ENCODE assay signal across 10 cellular contexts in the genomic region with DNA sequence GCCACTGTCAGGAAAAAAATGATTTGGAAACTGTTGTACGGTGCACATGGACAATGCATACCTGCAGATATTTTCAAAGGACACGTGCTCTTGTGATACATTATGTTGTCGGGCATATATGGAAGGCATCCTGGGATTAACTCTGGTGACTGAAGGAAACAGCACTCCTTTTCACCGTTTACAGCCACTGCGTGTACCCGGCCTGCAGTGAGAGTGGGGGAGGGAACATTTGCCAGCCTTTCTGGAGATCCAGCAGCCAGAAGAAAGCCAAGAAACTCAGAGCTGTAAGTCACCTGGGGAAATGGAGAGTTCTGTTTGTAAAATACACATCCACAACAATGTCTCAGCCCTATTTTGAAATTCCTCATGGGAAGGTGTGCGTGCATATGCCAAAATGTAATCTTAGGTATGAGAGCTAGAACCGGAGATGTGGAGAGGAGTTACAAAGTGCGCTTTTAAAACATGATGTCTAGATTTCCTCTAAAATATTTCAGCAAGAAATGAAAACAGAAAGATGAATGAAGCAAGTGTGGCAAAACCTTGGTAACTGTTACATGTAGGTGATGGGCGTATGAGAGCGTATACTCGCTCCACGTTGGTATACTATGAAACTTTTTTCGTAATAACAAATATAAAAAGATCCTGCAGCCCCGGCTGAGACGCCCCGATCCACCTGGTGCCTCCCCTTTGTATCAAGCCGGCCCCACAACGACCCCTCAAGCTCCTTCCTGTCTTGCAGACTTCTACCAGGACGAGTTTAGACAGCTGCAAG. TPM values are rescaled to one million over a fixed set of nuclear protein-coding genes. Genes with fewer than 3 reads are reported as not detected.
A peak's percentile ranks its signal among the peaks of the same experiment; 100 is the strongest.
DNase-seq lines count a peak whose midpoint lies in the region; ATAC-seq and TF ChIP-seq lines count a peak whose summit lies in the region.
"Had no signal": no experiment of that assay in that cellular context is flagged by ENCODE, and none has a peak within 500 bp of the region (broad histone marks: within the 10 kb centered on the region; RNA-seq: fewer than 3 reads in every experiment).

No MANE protein-coding gene starts in this region.

- intact Hi-C loops in natural killer cell (cut with micrococcal nuclease): no loop called here

- TF ChIP-seq CTCF in natural killer cell (IDR thresholded peaks at IDR 0.05): no peak

- H3K36me3 Mint-ChIP-seq in CD4-positive, CD25-positive, alpha-beta regulatory T cell: no peaks in the 10 kb centered on the region
- H3K36me3 Mint-ChIP-seq in CD8-positive, alpha-beta memory T cell: no peaks in the 10 kb centered on the region
- no peaks in the 10 kb centered on the region for H3K36me3 Mint-ChIP-seq in natural killer cell

- H3K27ac ChIP-seq in CD4-positive, CD25-positive, alpha-beta regulatory T cell (ENCODE audit: insufficient read depth, low read length, poor library complexity, severe bottlenecking): no peak overlapping the region
- no peak overlapping the region for H3K27ac ChIP-seq in CD8-positive, alpha-beta memory T cell (ENCODE audit: low read depth, low read length)
- H3K27ac ChIP-seq: SJSA1 had no signal

- POLR2A ChIA-PET in CD8-positive, alpha-beta memory T cell (lab: Charles Lee): no interaction called here

- H3K9me3 ChIP-seq in CD4-positive, CD25-positive, alpha-beta regulatory T cell (ENCODE audit: control insufficient read depth in 2 of 2, low read length in 2 of 2): no peaks in the 10 kb centered on the region
- no peaks in the 10 kb centered on the region for H3K9me3 ChIP-seq in CD8-positive, alpha-beta memory T cell (ENCODE audit: low read length)

- H3K4me1 ChIP-seq in CD4-positive, CD25-positive, alpha-beta regulatory T cell (ENCODE audit: control insufficient read depth, insufficient read depth, low read length, poor library complexity, severe bottlenecking): peaks cover 38% of the 10 kb centered on the region
- H3K4me1 ChIP-seq in CD8-positive, alpha-beta memory T cell (ENCODE audit: insufficient read depth, low read length): peaks cover 8% of the 10 kb centered on the region

- H3K36me3 ChIP-seq in CD4-positive, CD25-positive, alpha-beta regulatory T cell (ENCODE audit: control insufficient read depth, insufficient read depth, low read length): no peaks in the 10 kb centered on the region
- H3K36me3 ChIP-seq in CD8-positive, alpha-beta memory T cell (ENCODE audit: insufficient read depth, low read length): no peaks in the 10 kb centered on the region

- H3K27me3 ChIP-seq in CD4-positive, CD25-positive, alpha-beta regulatory T cell (ENCODE audit: control insufficient read depth, insufficient read depth, low read length): peaks cover 37% of the 10 kb centered on the region
- H3K27me3 ChIP-seq in CD8-positive, alpha-beta memory T cell (ENCODE audit: insufficient read depth, low read length, poor library complexity, severe bottlenecking): peaks cover 50% of the 10 kb centered on the region
- H3K27me3 ChIP-seq: SJSA1 had no signal

- H3K4me1 Mint-ChIP-seq in CD4-positive, CD25-positive, alpha-beta regulatory T cell: peaks cover 5 to 43% (median 17%) of the 10 kb centered on the region in 4 donors
- H3K4me1 Mint-ChIP-seq in CD8-positive, alpha-beta memory T cell: peaks cover 20 to 49% (median 26%) of the 10 kb centered on the region in 3 donors
- H3K4me1 Mint-ChIP-seq in natural killer cell: peaks cover 11 to 18% of the 10 kb centered on the region in 2 donors

- CTCF ChIA-PET in CD8-positive, alpha-beta memory T cell (lab: Charles Lee): interaction anchor here (1.2 to 2.8 kb wide), 3 partner anchors 16 to 789 kb away, joined by 3 to 15 read pairs (median 6); no protein-coding TSS in a partner anchor

- no peak overlapping the region for H3K27ac Mint-ChIP-seq in CD4-positive, CD25-positive, alpha-beta regulatory T cell
- H3K27ac Mint-ChIP-seq in CD8-positive, alpha-beta memory T cell: peak overlapping the region in 2 of 8 donors; percentile 5 to 40
- H3K27ac Mint-ChIP-seq in natural killer cell: no peak overlapping the region

- peaks cover 0 to 5% (median 0%) of the 10 kb centered on the region in 7 donors for H3K9me3 Mint-ChIP-seq in CD4-positive, CD25-positive, alpha-beta regulatory T cell
- no peaks in the 10 kb centered on the region for H3K9me3 Mint-ChIP-seq in CD8-positive, alpha-beta memory T cell
- H3K9me3 Mint-ChIP-seq in natural killer cell: no peaks in the 10 kb centered on the region

- H3K27me3 Mint-ChIP-seq in CD4-positive, CD25-positive, alpha-beta regulatory T cell: peaks cover 77% of the 10 kb centered on the region
- H3K27me3 Mint-ChIP-seq in CD8-positive, alpha-beta memory T cell: peaks cover 49 to 68% of the 10 kb centered on the region in 2 donors
- peaks cover 60 to 64% of the 10 kb centered on the region in 2 donors for H3K27me3 Mint-ChIP-seq in natural killer cell (ENCODE audit: low read depth in 2 of 2)

- DNase-seq in CD4-positive, CD25-positive, alpha-beta regulatory T cell: no peak
- no peak for DNase-seq in CD8-positive, alpha-beta memory T cell
- peak; percentile 5 for DNase-seq in astrocyte of the hippocampus (ENCODE audit: low read depth, low spot score)
- no peak for DNase-seq in natural killer cell
- no peak for DNase-seq in DMS 273 treated with DMSO at 0.1 percent for 48 hours (lab: John Stamatoyannopoulos, UW)
- no peak for DNase-seq in NK-92 treated with Interleukin-12 subunit alpha and Interleukin-12 subunit beta, amount 100 ng/mL, for 24 hours (lab: John Stamatoyannopoulos, UW)
- DNase-seq: activated gamma-delta T cell treated with Interleukin-2 at 50 U/mL for 16 hours, kidney glomerular epithelial cell had no signal

- H3K4me3 Mint-ChIP-seq in CD4-positive, CD25-positive, alpha-beta regulatory T cell: peak overlapping the region; percentile 6 to 78 (median 46)
- peak overlapping the region; percentile 3 to 77 (median 44) for H3K4me3 Mint-ChIP-seq in CD8-positive, alpha-beta memory T cell
- H3K4me3 Mint-ChIP-seq in natural killer cell: peak overlapping the region; percentile 36

- no peak overlapping the region for H3K4me3 ChIP-seq in CD4-positive, CD25-positive, alpha-beta regulatory T cell (ENCODE audit: low read depth, low read length)
- no peak overlapping the region for H3K4me3 ChIP-seq in CD8-positive, alpha-beta memory T cell (ENCODE audit: low read length)

- no peak for ATAC-seq in CD4-positive, CD25-positive, alpha-beta regulatory T cell (ENCODE audit: low read depth in 2 of 2)
- no peak for ATAC-seq in natural killer cell
- ATAC-seq in HG02763 (IDR thresholded peaks at IDR 0.05; ENCODE audit: unreplicated experiment): no peak

RNA-seq across cellular contexts. Expression of gene FOXF2, which starts 8.6 kb away (rescaled TPM):
- total RNA-seq in CD4-positive, CD25-positive, alpha-beta regulatory T cell: not detected
- not detected for polyA plus RNA-seq in CD4-positive, CD25-positive, alpha-beta regulatory T cell
- not detected for total RNA-seq in CD8-positive, alpha-beta memory T cell
- not detected for polyA plus RNA-seq in CD8-positive, alpha-beta memory T cell
- total RNA-seq in natural killer cell: not detected
